In the genomic region with DNA sequence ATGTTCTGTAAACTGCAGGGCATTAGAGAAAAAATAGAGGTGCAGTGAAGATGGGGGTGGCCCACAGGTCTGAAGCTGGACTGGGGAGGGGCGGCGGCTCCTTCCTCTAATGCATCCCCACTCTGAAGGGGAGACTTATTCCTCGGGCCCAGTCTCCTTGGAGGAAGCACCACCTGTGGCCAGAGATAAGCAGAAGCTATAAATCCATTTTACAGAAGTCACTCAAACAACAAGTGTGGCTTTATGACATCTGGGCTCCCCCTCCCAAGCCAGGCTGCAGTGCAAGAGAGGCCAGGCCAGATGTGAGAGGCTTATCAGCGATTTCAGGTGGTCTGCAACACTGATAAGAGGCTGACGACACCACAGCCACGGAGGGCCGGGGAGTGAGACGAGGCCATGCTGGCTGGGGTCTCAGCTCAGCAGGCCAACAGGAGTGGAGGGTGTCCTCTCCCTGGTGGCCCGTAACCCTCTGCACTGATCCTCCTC, we compare ENCODE assay signal across 29 cellular contexts. TPM values are rescaled to one million over a fixed set of nuclear protein-coding genes. Genes with fewer than 3 reads are reported as not detected.
A peak's percentile ranks its signal among the peaks of the same experiment; 100 is the strongest.
DNase-seq lines count a peak whose midpoint lies in the region; ATAC-seq, FAIRE-seq and TF ChIP-seq lines count a peak whose summit lies in the region.
"Had no signal": no experiment of that assay in that cellular context is flagged by ENCODE, and none has a peak within 500 bp of the region (broad histone marks: within the 10 kb centered on the region; RNA-seq: fewer than 3 reads in every experiment).

No MANE protein-coding gene starts in this region.

- no peaks in the 10 kb centered on the region for H3K9me2 ChIP-seq in SK-N-SH

- H3K27ac ChIP-seq in SK-N-SH (ENCODE audit: low read depth in 2 of 2, low read length in 1 of 2) = no peak overlapping the region
- H3K27ac ChIP-seq in K562 (ENCODE audit: extremely low read depth, low read depth, low read length) = peak overlapping the region; percentile 68; the same call in 2 of the 3 replicates
- H3K27ac ChIP-seq in stomach = no peak overlapping the region
- H3K27ac ChIP-seq: 22Rv1, BLaER1, PC-9, SK-N-MC had no signal

- WGBS in SK-N-SH (ENCODE audit: low lambda C conversion rate) = 48% methylated on average over 3 of the region's 9 CpGs
- WGBS in K562 (ENCODE audit: insufficient coverage, low coverage, missing lambda C conversion rate) = 1% methylated on average over 8 of the region's 9 CpGs
- 44 to 63% (median 54%) methylated on average over 9 of the region's 9 CpGs for WGBS in stomach, 5 donors

- no peaks in the 10 kb centered on the region for H3F3A ChIP-seq in SK-N-SH (replicated peaks; ENCODE audit: insufficient read depth)

- H3K4me2 ChIP-seq in SK-N-SH (no peak overlapping the region), K562 (ENCODE audit: insufficient read depth, low read length) (peak overlapping the region; percentile 66)
- H3K4me2 ChIP-seq: BLaER1, PC-9 had no signal

- DNase-seq in SK-N-SH (no peak), OCI-M1 (lab: John Stamatoyannopoulos, UW) (peak; percentile 90), K562 (ENCODE audit: extremely low read depth in 1 of 4, low spot score in 3 of 4) (peak; percentile 87 to 94 (median 91)), stomach (peak; percentile 9), NOMO-1 treated with DMSO at 0.1 percent for 48 hours (lab: John Stamatoyannopoulos, UW; ENCODE audit: unreplicated experiment) (no peak), COLO829 (ENCODE audit: low spot score) (no peak), GM12891 (ENCODE audit: insufficient read length, low spot score) (no peak)
- DNase-seq: ACHN; CD4-positive, alpha-beta T cell; DMS79; GOT3; IMR-90; Karpas-422; NCI-H1048; NCI-H1417 treated with DMSO at 0.1 percent for 48 hours; NCI-H187; NCI-H446; NCI-H526 treated with DMSO at 0.1 percent for 48 hours; PC-9; RPMI8226; SHP77; T-cell had no signal

- POLR2A ChIA-PET in SK-N-SH (lab: Yijun Ruan, JAX) (no interaction called here), K562 (lab: Yijun Ruan, JAX) (interaction anchor here (0.5 to 0.7 kb wide), 3 partner anchors 18 to 34 kb away, joined by 3 to 4 read pairs (median 3); no protein-coding TSS in a partner anchor)

- in situ Hi-C loops in K562 (cut with MboI) = no loop called here

- intact Hi-C loops in K562 (cut with micrococcal nuclease) = loop anchor here (1.0 kb wide), 1 partner anchor 33 kb away; no protein-coding TSS in a partner anchor
- intact Hi-C loops in stomach (cut with DNase I; ENCODE audit: low total_unique reads) = no loop called here

- no TSS peak for BruUV-seq in K562 (replicated peaks; lab: Mats Ljungman, UMichigan)

- H3K4me3 ChIP-seq in SK-N-SH (ENCODE audit: low read depth in 2 of 2, low read length in 1 of 2) (no peak overlapping the region), K562 (no peak overlapping the region), stomach (no peak overlapping the region)
- H3K4me3 ChIP-seq: BLaER1, GM12878, PC-9, SK-N-MC had no signal

- H3K4me1 ChIP-seq in SK-N-SH (ENCODE audit: control insufficient read depth in 1 of 2, insufficient read depth in 2 of 2, low read depth in 1 of 2, low read length in 1 of 2) = peaks cover 0 to 3% of the 10 kb centered on the region in 2 experiments; a peak in 1 of 4 replicates
- peaks cover 23 to 26% of the 10 kb centered on the region in 2 experiments for H3K4me1 ChIP-seq in K562 (replicated peaks in 1 of 2; ENCODE audit: control insufficient read depth in 2 of 2, insufficient read depth in 2 of 2, low read length in 2 of 2)
- no peaks in the 10 kb centered on the region for H3K4me1 ChIP-seq in stomach

- no peaks in the 10 kb centered on the region for H3K9me1 ChIP-seq in K562 (ENCODE audit: control insufficient read depth, insufficient read depth, low read length)

- FAIRE-seq in K562 (lab: Jason Lieb, UNC) (peak; percentile 99), GM12891 (lab: Jason Lieb, UNC) (no peak)
- FAIRE-seq: D721Med, GM12878 had no signal

- no peaks in the 10 kb centered on the region for H3K36me3 ChIP-seq in SK-N-SH (replicated peaks in 1 of 2; ENCODE audit: control insufficient read depth in 1 of 2, insufficient read depth in 2 of 2, low read length in 1 of 2)
- H3K36me3 ChIP-seq in K562 (ENCODE audit: control insufficient read depth, insufficient read depth, low read length) = no peaks in the 10 kb centered on the region
- H3K36me3 ChIP-seq in stomach = no peaks in the 10 kb centered on the region
- H3K36me3 ChIP-seq: BLaER1 had no signal

- no peak for TF ChIP-seq CTCF in SK-N-SH (IDR thresholded peaks at IDR 0.05)
- TF ChIP-seq CTCF in K562 (IDR thresholded peaks at IDR 0.05 in 2 of 3, conservative IDR thresholded peaks at IDR 0.05 in 1 of 3; ENCODE audit: insufficient read depth in 2 of 3, low read depth in 1 of 3, low read length in 3 of 3) = no peak
- TF ChIP-seq CTCF in stomach (IDR thresholded peaks at IDR 0.05) = no peak

- H3K9ac ChIP-seq in SK-N-SH = no peak overlapping the region
- peak overlapping the region; percentile 46 to 68; a peak in 2 of 4 replicates for H3K9ac ChIP-seq in K562 (ENCODE audit: insufficient read depth in 1 of 2, low read depth in 2 of 2, low read length in 2 of 2)
- H3K9ac ChIP-seq: BLaER1 had no signal

- no peak for TF ChIP-seq RAD21 in SK-N-SH (IDR thresholded peaks at IDR 0.05; ENCODE audit: low read length)
- 0 out of 4 replicates have a peak, but pooled peaks of 1 of the 2 experiments have one; percentile 17 for TF ChIP-seq RAD21 in K562 (CRISPR knock-in tag; conservative IDR thresholded peaks at IDR 0.05 in 1 of 2, IDR thresholded peaks at IDR 0.05 in 1 of 2)

- H4K20me1 ChIP-seq in SK-N-SH (ENCODE audit: insufficient read depth) (no peaks in the 10 kb centered on the region), K562 (replicated peaks; ENCODE audit: control insufficient read depth, insufficient read depth, low read length) (no peaks in the 10 kb centered on the region)
- H4K20me1 ChIP-seq: BLaER1 had no signal

- TF ChIP-seq POLR2A in K562 (conservative IDR thresholded peaks at IDR 0.05) = no peak
- no peak for TF ChIP-seq POLR2A in stomach (IDR thresholded peaks at IDR 0.05)
- TF ChIP-seq POLR2A in GM12891 (IDR thresholded peaks at IDR 0.05; ENCODE audit: low read depth, low read length) = no peak

- TF ChIP-seq EP300 in SK-N-SH (IDR thresholded peaks at IDR 0.05; ENCODE audit: borderline replicate concordance in 1 of 2, low read depth in 1 of 2, low read length in 1 of 2) = no peak
- peak; percentile 98 for TF ChIP-seq EP300 in K562 (IDR thresholded peaks at IDR 0.05; ENCODE audit: low read length)
- no peak for TF ChIP-seq EP300 in stomach (IDR thresholded peaks at IDR 0.05)

- no peak overlapping the region for H2AFZ ChIP-seq in SK-N-SH (ENCODE audit: low read depth)
- H2AFZ ChIP-seq in K562 (ENCODE audit: low read depth, low read length) = peak overlapping the region; percentile 57
- H2AFZ ChIP-seq: PC-9 had no signal

- CTCF ChIA-PET in SK-N-SH (lab: Yijun Ruan, JAX) (no interaction called here), K562 (lab: Yijun Ruan, JAX; ENCODE audit: low intra/inter-chr PET ratio) (no interaction called here)

- ATAC-seq in SK-N-SH treated with all-trans-retinoic acid at 6 μM for 48 hours (no peak), K562 (peak; percentile 95)
- ATAC-seq: GM12878, HCT116, T-cell had no signal

- H3K27me3 ChIP-seq in SK-N-SH (ENCODE audit: insufficient read depth) = peaks cover 26% of the 10 kb centered on the region; the same call in 1 of the 2 replicates
- H3K27me3 ChIP-seq in K562 (ENCODE audit: control insufficient read depth in 2 of 2, insufficient read depth in 2 of 2, low read length in 2 of 2) = no peaks in the 10 kb centered on the region
- H3K27me3 ChIP-seq in stomach = peaks cover 0 to 34% (median 4%) of the 10 kb centered on the region in 3 donors
- H3K27me3 ChIP-seq: BLaER1 had no signal

- H3K79me2 ChIP-seq in SK-N-SH (ENCODE audit: insufficient read depth) (no peaks in the 10 kb centered on the region), K562 (ENCODE audit: control insufficient read depth, insufficient read depth, low read length) (no peaks in the 10 kb centered on the region)

- H3K9me3 ChIP-seq in SK-N-SH (no peaks in the 10 kb centered on the region), K562 (replicated peaks; ENCODE audit: control insufficient read depth, insufficient read depth, low read depth, low read length) (no peaks in the 10 kb centered on the region), stomach (no peaks in the 10 kb centered on the region)
- H3K9me3 ChIP-seq: BLaER1 had no signal

RNA-seq across cellular contexts. Expression of gene CYTL1, which starts 15.8 kb away (rescaled TPM):
- polyA plus RNA-seq in SK-N-SH (2012; rRNA removed) (3.0 and 3.8 TPM in 2 replicates), K562 (2011; rRNA removed) (not detected in 2 replicates), K562 (2014; fragmentation: Illumina TruSeq; extraction: Trizol) (not detected in 2 replicates), K562 (2014; fragmentation: Nextera tagmentation; extraction: Ambion mirVana) (not detected), K562 (2014; rRNA removed) (not detected in 2 replicates), stomach (1 to 10 TPM in 2 of 3 donors, under 1 TPM in 1; 0.95 to 1.7 (median 1.4) TPM)
- polyA plus RNA-seq in SK-N-SH (2012; cell fraction: cytosol; rRNA removed) = 3.9 and 4.5 TPM in 2 replicates
- 0.97 and 1.3 TPM in 2 replicates for polyA plus RNA-seq in SK-N-SH (2012; cell fraction: nucleus; rRNA removed)
- not detected in 2 replicates for total RNA-seq in K562 (2011; cell fraction: chromatin; rRNA removed; ENCODE audit: low replicate concordance)
- total RNA-seq in K562 (2011; cell fraction: nucleolus; rRNA removed) = not detected in 2 replicates
- not detected in 2 replicates for total RNA-seq in K562 (2011; cell fraction: nucleoplasm; rRNA removed)
- total RNA-seq in K562 (2014; rRNA removed) (not detected in 2 replicates), K562 (2014; rRNA removed; fragmentation: Illumina TruSeq; extraction: Trizol) (not detected in 2 replicates), K562 (2015; rRNA removed; fragmentation: Illumina TruSeq; extraction: Trizol) (not detected in 2 replicates), K562 (2021) (not detected in 2 replicates), stomach (1 to 10 TPM in 2 of 5 donors, not detected in 3; 1.3 to 5.1 TPM)
- polyA plus RNA-seq in K562 (2011; cell fraction: cytosol; rRNA removed) = not detected in 2 replicates
- polyA plus RNA-seq in K562 (2011; cell fraction: nucleus; rRNA removed) = not detected in 2 replicates
- 0.19 TPM in 1 of 2 replicates, not detected in the other for polyA plus RNA-seq in K562 (2012)
- not detected in 2 replicates for polyA minus RNA-seq in K562 (2011; rRNA and poly(A)+ RNA removed)
- polyA minus RNA-seq in K562 (2011; cell fraction: cytosol; rRNA and poly(A)+ RNA removed) = not detected in 2 replicates
- polyA minus RNA-seq in K562 (2011; cell fraction: nucleus; rRNA and poly(A)+ RNA removed) = not detected in 2 replicates
- not detected for polyA plus RNA-seq in GM12891 (2012; ENCODE audit: low read depth, missing spikeins)
- total RNA-seq: CD4-positive, alpha-beta T cell; GM12878; PC-9 had no signal
- polyA plus RNA-seq: GM12878 had no signal

RNA-seq across cellular contexts. Expression of gene STK32B, which starts 47.9 kb away (rescaled TPM):
- polyA plus RNA-seq in SK-N-SH (2012; rRNA removed) = 0.06 and 0.20 TPM in 2 replicates
- polyA plus RNA-seq in SK-N-SH (2012; cell fraction: cytosol; rRNA removed) = 0.09 TPM in 2 replicates
- 0.11 and 0.23 TPM in 2 replicates for polyA plus RNA-seq in SK-N-SH (2012; cell fraction: nucleus; rRNA removed)
- 0.21 and 0.23 TPM in 2 replicates for total RNA-seq in K562 (2011; cell fraction: chromatin; rRNA removed; ENCODE audit: low replicate concordance)
- 0.13 TPM in 1 of 2 replicates, not detected in the other for total RNA-seq in K562 (2011; cell fraction: nucleolus; rRNA removed)
- 0.15 and 0.53 TPM in 2 replicates for total RNA-seq in K562 (2011; cell fraction: nucleoplasm; rRNA removed)
- total RNA-seq in K562 (2014; rRNA removed) = 0.08 TPM in 1 of 2 replicates, not detected in the other
- total RNA-seq in K562 (2014; rRNA removed; fragmentation: Illumina TruSeq; extraction: Trizol) = 0.11 and 0.16 TPM in 2 replicates
- 0.07 and 0.08 TPM in 2 replicates for total RNA-seq in K562 (2015; rRNA removed; fragmentation: Illumina TruSeq; extraction: Trizol)
- total RNA-seq in K562 (2021) = 0.18 and 0.20 TPM in 2 replicates
- polyA plus RNA-seq in K562 (2011; rRNA removed) = not detected in 2 replicates
- polyA plus RNA-seq in K562 (2011; cell fraction: cytosol; rRNA removed) = 0.01 and 0.04 TPM in 2 replicates
- 0.14 TPM in 1 of 2 replicates, not detected in the other for polyA plus RNA-seq in K562 (2011; cell fraction: nucleus; rRNA removed)
- 0.30 and 0.71 TPM in 2 replicates for polyA plus RNA-seq in K562 (2012)
- 0.10 and 0.12 TPM in 2 replicates for polyA plus RNA-seq in K562 (2014; fragmentation: Illumina TruSeq; extraction: Trizol)
- polyA plus RNA-seq in K562 (2014; fragmentation: Nextera tagmentation; extraction: Ambion mirVana) = under 1 TPM; 0.03 to 0.04 TPM
- polyA plus RNA-seq in K562 (2014; rRNA removed) = 0.05 and 0.22 TPM in 2 replicates
- 0.06 TPM in 1 of 2 replicates, not detected in the other for polyA minus RNA-seq in K562 (2011; rRNA and poly(A)+ RNA removed)
- not detected in 2 replicates for polyA minus RNA-seq in K562 (2011; cell fraction: cytosol; rRNA and poly(A)+ RNA removed)
- polyA minus RNA-seq in K562 (2011; cell fraction: nucleus; rRNA and poly(A)+ RNA removed) = 0.13 TPM in 1 of 2 replicates, not detected in the other
- 1 to 10 TPM; 1.8 to 5.5 (median 4.3) TPM for total RNA-seq in stomach
- polyA plus RNA-seq in stomach = 1 to 10 TPM in 2 of 3 donors, under 1 TPM in 1; 0.61 to 1.5 (median 1.1) TPM
- polyA plus RNA-seq in GM12891 (2012; ENCODE audit: low read depth, missing spikeins) = 0.22 TPM
- total RNA-seq: CD4-positive, alpha-beta T cell; PC-9 had no signal

Comparison
In these comparisons a context has a peak if more than half of its experiments do, and no peak if none do; other contexts are left out.
1. DNase-seq: peak in OCI-M1 (single experiment), K562 (4 of 4) and stomach (single experiment); none in SK-N-SH (single experiment), NOMO-1 treated with DMSO at 0.1 percent for 48 hours (single experiment), COLO829 (single experiment) and GM12891 (single experiment).
2. Of the 27 proteins assayed by ChIP-seq in both K562 and SK-N-SH: peak only in K562: EP300, GABPA, JUND, MXI1, NFIC, POLR2AphosphoS5 and 3 more; only in SK-N-SH: none; in both: GATA2; in neither: 14; mixed calls (peak in some experiments, not most) for 3.